Comparison of ENCODE assay signal across 8 cellular contexts in genomic region chr10:96089116-96089515, GRCh38. TPM values are rescaled to one million over a fixed set of nuclear protein-coding genes. Genes with fewer than 3 reads are reported as not detected.
A peak's percentile ranks its signal among the peaks of the same experiment; 100 is the strongest.
DNase-seq lines count a peak whose midpoint lies in the region; ATAC-seq and TF ChIP-seq lines count a peak whose summit lies in the region.

No MANE protein-coding gene starts in this region.

- no peaks in the 10 kb centered on the region for H3K36me3 ChIP-seq in Panc1 (ENCODE audit: control insufficient read depth, insufficient read depth, low read length)
- H3K36me3 ChIP-seq in sigmoid colon, result no peaks in the 10 kb centered on the region

- 23 to 67% methylated on average over 2 of the region's 2 CpGs for WGBS in sigmoid colon, 2 donors

- TF ChIP-seq CTCF in GM12865 (IDR thresholded peaks at IDR 0.05; ENCODE audit: insufficient read depth, low read depth, low read length, missing control alignments) (no peak), Panc1 (IDR thresholded peaks at IDR 0.05) (no peak), epithelial cell of proximal tubule (conservative IDR thresholded peaks at IDR 0.05; ENCODE audit: low read depth, low read length) (no peak), sigmoid colon (IDR thresholded peaks at IDR 0.05) (no peak)

- TF ChIP-seq POLR2A in sigmoid colon (IDR thresholded peaks at IDR 0.05), result no peak

- POLR2A ChIA-PET in Panc1 (lab: Charles Lee), result interaction anchor here (0.6 to 2.2 kb wide), 3 partner anchors 28 to 57 kb away, joined by 3 to 6 read pairs (median 5); partner anchors contain the start of gene ZNF518A

- DNase-seq in GM12865 (ENCODE audit: low read depth) (no peak), Panc1 (ENCODE audit: low read depth, low spot score) (no peak), epithelial cell of proximal tubule (ENCODE audit: low read depth) (peak; percentile 18), sigmoid colon (no peak), left ventricle myocardium superior (no peak), NCI-H526 treated with DMSO at 0.1 percent for 48 hours (lab: John Stamatoyannopoulos, UW) (no peak)
- DNase-seq in stimulated activated CD4-positive, alpha-beta T cell treated with anti-CD3 and anti-CD28 coated beads, Interleukin-15, amount 100 ng/mL, for 24 hours, result no peak

- H3K4me3 ChIP-seq in GM12865 (ENCODE audit: low read depth, low read length) (peak overlapping the region; percentile 90), Panc1 (ENCODE audit: low read depth in 2 of 2, low read length in 2 of 2) (peak overlapping the region; percentile 70 to 92), epithelial cell of proximal tubule (ENCODE audit: low read depth, low read length) (peak overlapping the region; percentile 70), sigmoid colon (peak overlapping the region in 3 of 4 donors; percentile 62 to 83 (median 64))

- H3K4me1 ChIP-seq in Panc1 (ENCODE audit: control insufficient read depth, insufficient read depth, low read length), result peaks cover 3% of the 10 kb centered on the region; the same call in 1 of the 2 replicates
- no peaks in the 10 kb centered on the region for H3K4me1 ChIP-seq in sigmoid colon

- ATAC-seq in Panc1 (no peak), left ventricle myocardium superior (no peak), GM18861 (IDR thresholded peaks at IDR 0.05; ENCODE audit: unreplicated experiment) (no peak)

- TF ChIP-seq EP300 in sigmoid colon (IDR thresholded peaks at IDR 0.05), result no peak

- intact Hi-C loops in Panc1 (cut with micrococcal nuclease; ENCODE audit: unreplicated experiment) (no loop called here), sigmoid colon (cut with DNase I) (no loop called here), left ventricle myocardium superior (cut with micrococcal nuclease) (no loop called here)

- peaks cover 8% of the 10 kb centered on the region for H3K9me3 ChIP-seq in Panc1 (ENCODE audit: control insufficient read depth, insufficient read depth, low read depth, low read length)
- no peaks in the 10 kb centered on the region for H3K9me3 ChIP-seq in sigmoid colon

- peaks cover 10% of the 10 kb centered on the region for H3K27me3 ChIP-seq in Panc1 (ENCODE audit: control insufficient read depth, insufficient read depth, low read length)
- H3K27me3 ChIP-seq in sigmoid colon, result peaks cover 0 to 20% (median 17%) of the 10 kb centered on the region in 3 donors

- BruUV-seq in Panc1 (replicated peaks; lab: Mats Ljungman, UMichigan), result no TSS peak

- in situ Hi-C loops in Panc1 (cut with HindIII; ENCODE audit: low pct_unique_long_range_greater_than_20kb, low sequenced_read_pairs), result no loop called here

- CTCF ChIA-PET in Panc1 (lab: Charles Lee), result interaction anchor here (0.6 kb wide), 1 partner anchor 60 kb away, joined by 3 read pairs; no protein-coding TSS in a partner anchor

- H3K27ac ChIP-seq in Panc1 (ENCODE audit: low read length), result peak overlapping the region; percentile 91
- H3K27ac ChIP-seq in sigmoid colon, result peak overlapping the region in 3 of 4 donors; percentile 84 to 87 (median 87)

RNA-seq across cellular contexts. Expression of gene ZNF518A, which starts 41.0 kb away (rescaled TPM):
- 26.1 TPM for total RNA-seq in Panc1 (2021; ENCODE audit: unreplicated experiment)
- polyA plus RNA-seq in Panc1 (2012; ENCODE audit: insufficient read length), result 6.8 TPM
- total RNA-seq in epithelial cell of proximal tubule, result 9.1 and 10.6 TPM in 2 replicates
- total RNA-seq in sigmoid colon, result 10 to 100 TPM; 13.2 to 22.8 (median 17.2) TPM
- polyA plus RNA-seq in sigmoid colon, result 1 to 10 TPM; 4.2 to 7.1 (median 6.9) TPM
- total RNA-seq in left ventricle myocardium superior, result 9.6 TPM

RNA-seq across cellular contexts. Expression of gene CCNJ, which starts 45.7 kb away (rescaled TPM):
- total RNA-seq in Panc1 (2021; ENCODE audit: unreplicated experiment), result 15.2 TPM
- polyA plus RNA-seq in Panc1 (2012; ENCODE audit: insufficient read length), result 7.8 TPM
- 10.6 and 10.8 TPM in 2 replicates for total RNA-seq in epithelial cell of proximal tubule
- total RNA-seq in sigmoid colon, result 1 to 10 TPM; 3.3 to 6.4 (median 4.6) TPM
- polyA plus RNA-seq in sigmoid colon, result 1 to 10 TPM; 1.8 to 3.5 (median 2.8) TPM
- total RNA-seq in left ventricle myocardium superior, result 3.0 TPM
